Comparison of ENCODE assay signal across 8 cellular contexts in genomic region chr3:30455112-30455511, GRCh38.
DNase-seq lines count a peak whose midpoint lies in the region; ATAC-seq, FAIRE-seq and TF ChIP-seq lines count a peak whose summit lies in the region.
"Not testable (repeated sequence)": the region's sequence is repeated elsewhere in the genome, so short reads cannot be mapped to it uniquely, and the experiment has no call there.

No MANE protein-coding gene starts in this region.

- POLR2A ChIA-PET in A549 (lab: Yijun Ruan, JAX): not testable (repeated sequence)

- not testable (repeated sequence) for H3K27ac ChIP-seq in A549
- H3K27ac ChIP-seq in ascending aorta: peak overlapping the region; percentile 69 to 72
- H3K27ac ChIP-seq in esophagus muscularis mucosa (replicated peaks in 1 of 4): peak overlapping the region; percentile 57 to 79 (median 66)
- peak overlapping the region in 7 of 10 donors; percentile 14 to 76 (median 35) for H3K27ac ChIP-seq in heart right ventricle
- peak overlapping the region; percentile 70 for H3K27ac ChIP-seq in muscle layer of duodenum (ENCODE audit: low read length)
- H3K27ac ChIP-seq in gastrocnemius medialis: peak overlapping the region; percentile 20 to 48 (median 36)
- H3K27ac ChIP-seq in tibial artery: peak overlapping the region; percentile 70 to 73
- H3K27ac ChIP-seq in vagina: peak overlapping the region; percentile 62

- ATAC-seq in A549, heart right ventricle, gastrocnemius medialis: not testable (repeated sequence)

- H3K27me3 ChIP-seq in ascending aorta; esophagus muscularis mucosa; heart right ventricle; muscle layer of duodenum (ENCODE audit: low read depth, low read length); gastrocnemius medialis; tibial artery; vagina: not testable (repeated sequence)

- not testable (repeated sequence) for TF ChIP-seq RAD21 in A549 (conservative IDR thresholded peaks at IDR 0.05 in 1 of 2, IDR thresholded peaks at IDR 0.05 in 1 of 2)

- not testable (repeated sequence) for TF ChIP-seq POLR2A in A549 (IDR thresholded peaks at IDR 0.05; ENCODE audit: low read length); esophagus muscularis mucosa (IDR thresholded peaks at IDR 0.05; ENCODE audit: low read depth); gastrocnemius medialis (IDR thresholded peaks at IDR 0.05); vagina (IDR thresholded peaks at IDR 0.05)

- not testable (repeated sequence) for H3K4me3 ChIP-seq in A549; ascending aorta; esophagus muscularis mucosa; heart right ventricle; muscle layer of duodenum (ENCODE audit: low read depth in 1 of 2, low read length in 2 of 2); gastrocnemius medialis; tibial artery; vagina

- CTCF ChIA-PET in A549 (lab: Yijun Ruan, JAX): not testable (repeated sequence)

- intact Hi-C loops in ascending aorta (cut with DNase I); gastrocnemius medialis (cut with DNase I; ENCODE audit: low total_unique reads); tibial artery (cut with DNase I; ENCODE audit: low total_unique reads); vagina (cut with DNase I): not testable (repeated sequence)
- intact Hi-C loops in esophagus muscularis mucosa (cut with DNase I): loop anchor here (10.0 kb wide), 1 partner anchor 240 kb away; no protein-coding TSS in a partner anchor
- intact Hi-C loops in heart right ventricle (cut with DNase I): loop anchor here in 4 of 10 donors (5.0 to 10.0 kb wide), 4 partner anchors 42 to 240 kb away; partner anchors contain the start of gene TGFBR2 (in 1 of the 4)

- FAIRE-seq in A549 (lab: Jason Lieb, UNC): not testable (repeated sequence)

- H3K4me2 ChIP-seq in A549: not testable (repeated sequence)

- TF ChIP-seq CTCF in A549 (IDR thresholded peaks at IDR 0.05); ascending aorta (IDR thresholded peaks at IDR 0.05); esophagus muscularis mucosa (IDR thresholded peaks at IDR 0.05); heart right ventricle (IDR thresholded peaks at IDR 0.05); gastrocnemius medialis (IDR thresholded peaks at IDR 0.05 in 4 of 5, conservative IDR thresholded peaks at IDR 0.05 in 1 of 5); tibial artery (IDR thresholded peaks at IDR 0.05); vagina (IDR thresholded peaks at IDR 0.05): not testable (repeated sequence)

- not testable (repeated sequence) for H3K4me1 ChIP-seq in A549; muscle layer of duodenum (ENCODE audit: control insufficient read depth in 1 of 2, insufficient read depth in 2 of 2, low read length in 2 of 2)
- peaks cover 3 to 12% of the 10 kb centered on the region in 2 donors for H3K4me1 ChIP-seq in ascending aorta
- H3K4me1 ChIP-seq in esophagus muscularis mucosa: peaks cover 22 to 57% (median 35%) of the 10 kb centered on the region in 4 donors
- H3K4me1 ChIP-seq in heart right ventricle: peaks cover 0 to 46% (median 9%) of the 10 kb centered on the region in 9 donors
- peaks cover 0 to 13% of the 10 kb centered on the region in 2 donors for H3K4me1 ChIP-seq in gastrocnemius medialis
- peaks cover 0 to 59% (median 19%) of the 10 kb centered on the region in 4 donors for H3K4me1 ChIP-seq in tibial artery
- H3K4me1 ChIP-seq in vagina: peaks cover 12% of the 10 kb centered on the region

- not testable (repeated sequence) for H3K9me3 ChIP-seq in A549; ascending aorta; muscle layer of duodenum (ENCODE audit: control insufficient read depth in 1 of 2, low read length in 2 of 2); gastrocnemius medialis; vagina
- H3K9me3 ChIP-seq in esophagus muscularis mucosa (peaks cover 0 to 14% (median 0%) of the 10 kb centered on the region in 4 donors), heart right ventricle (peaks cover 0 to 33% (median 5%) of the 10 kb centered on the region in 11 donors), tibial artery (peaks cover 0 to 15% (median 4%) of the 10 kb centered on the region in 3 donors)

- 79% methylated on average over 4 of the region's 4 CpGs for WGBS in A549 (ENCODE audit: missing lambda C conversion rate)
- 88% methylated on average over 4 of the region's 4 CpGs for WGBS in esophagus muscularis mucosa
- WGBS in heart right ventricle, 2 donors: 87 to 92% methylated on average over 4 of the region's 4 CpGs

- in situ Hi-C loops in gastrocnemius medialis (cut with MboI; ENCODE audit: low sequenced_read_pairs in 4 of 4): not testable (repeated sequence)

- not testable (repeated sequence) for DNase-seq in A549 (ENCODE audit: low read depth in 1 of 2, low spot score in 1 of 2); ascending aorta (ENCODE audit: low spot score in 2 of 2); esophagus muscularis mucosa (ENCODE audit: extremely low spot score); heart right ventricle; gastrocnemius medialis; tibial artery; vagina (ENCODE audit: extremely low spot score in 2 of 2)

- TF ChIP-seq EP300 in A549 (IDR thresholded peaks at IDR 0.05); esophagus muscularis mucosa (IDR thresholded peaks at IDR 0.05): not testable (repeated sequence)

- not testable (repeated sequence) for H3K36me3 ChIP-seq in ascending aorta; esophagus muscularis mucosa; heart right ventricle; muscle layer of duodenum (ENCODE audit: control insufficient read depth in 1 of 2, insufficient read depth in 2 of 2, low read length in 2 of 2); gastrocnemius medialis; tibial artery; vagina

TF ChIP-seq in A549, 52 proteins besides CTCF, POLR2A, EP300 and RAD21:
- peak; percentile 97 for TF ChIP-seq MAFK (IDR thresholded peaks at IDR 0.05; ENCODE audit: partially characterized antibody)
